ENCODE assay signal across 18 cellular contexts in genomic region chr19:29487432-29487831, GRCh38. TPM values are rescaled to one million over a fixed set of nuclear protein-coding genes. Genes with fewer than 3 reads are reported as not detected.
DNase-seq lines count a peak whose midpoint lies in the region; ATAC-seq and TF ChIP-seq lines count a peak whose summit lies in the region.
"Had no signal": no experiment of that assay in that cellular context is flagged by ENCODE, and none has a peak within 500 bp of the region (broad histone marks: within the 10 kb centered on the region; RNA-seq: fewer than 3 reads in every experiment).

No MANE protein-coding gene starts in this region.

- TF ChIP-seq EP300 in esophagus muscularis mucosa (IDR thresholded peaks at IDR 0.05), result no peak

- no peak overlapping the region for H3K4me3 ChIP-seq in esophagus muscularis mucosa
- no peak overlapping the region for H3K4me3 ChIP-seq in coronary artery

- no peak overlapping the region for H3K4me3 Mint-ChIP-seq in activated CD8-positive, alpha-beta T cell treated with anti-CD3 and anti-CD28 coated beads, Interleukin-2, amount 10 ng/mL, durations not matched to agents 7 days and 5 days
- no peak overlapping the region for H3K4me3 Mint-ChIP-seq in activated CD8-positive, alpha-beta T cell treated with anti-CD3 and anti-CD28 coated beads for 36 hours

- H3K36me3 Mint-ChIP-seq in activated CD8-positive, alpha-beta T cell treated with anti-CD3 and anti-CD28 coated beads, Interleukin-2, amount 10 ng/mL, durations not matched to agents 7 days and 5 days (ENCODE audit: low read depth), result no peaks in the 10 kb centered on the region
- H3K36me3 Mint-ChIP-seq in activated CD8-positive, alpha-beta T cell treated with anti-CD3 and anti-CD28 coated beads for 36 hours (ENCODE audit: low read depth), result no peaks in the 10 kb centered on the region

- TF ChIP-seq POLR2A in esophagus muscularis mucosa (IDR thresholded peaks at IDR 0.05; ENCODE audit: low read depth), result no peak

- H3K4me1 Mint-ChIP-seq in activated CD8-positive, alpha-beta T cell treated with anti-CD3 and anti-CD28 coated beads, Interleukin-2, amount 10 ng/mL, durations not matched to agents 7 days and 5 days (ENCODE audit: low read depth), result no peaks in the 10 kb centered on the region
- H3K4me1 Mint-ChIP-seq in activated CD8-positive, alpha-beta T cell treated with anti-CD3 and anti-CD28 coated beads for 36 hours (ENCODE audit: low read depth), result no peaks in the 10 kb centered on the region

- H3K36me3 ChIP-seq in esophagus muscularis mucosa, result no peaks in the 10 kb centered on the region

- DNase-seq in activated CD8-positive, alpha-beta T cell treated with anti-CD3 and anti-CD28 coated beads, Interleukin-2, amount 10 ng/mL, durations not matched to agents 7 days and 5 days, result peak; percentile 1
- DNase-seq in activated CD8-positive, alpha-beta T cell treated with anti-CD3 and anti-CD28 coated beads for 36 hours, result no peak
- DNase-seq in NAMALWA (ENCODE audit: low spot score) (peak; percentile 16), esophagus muscularis mucosa (ENCODE audit: extremely low spot score) (peak; percentile 84), MV-4-11 (lab: John Stamatoyannopoulos, UW) (no peak), coronary artery (ENCODE audit: low spot score) (no peak), NCI-H2081 treated with DMSO at 0.1 percent for 48 hours (lab: John Stamatoyannopoulos, UW) (no peak)
- peak; percentile 16 for DNase-seq in stimulated activated CD8-positive, alpha-beta memory T cell treated with anti-CD3 and anti-CD28 coated beads, Interleukin-4, amount 100 ng/mL, for 48 hours
- DNase-seq: Caco-2, GDM1, MM.1S, NCI-H1417 treated with DMSO at 0.1 percent for 48 hours, NCI-H2029, NCI-H2227 treated with DMSO at 0.1 percent for 48 hours, NCI-H526, PC-3, SK-N-SH had no signal

- WGBS in esophagus muscularis mucosa, result 67% methylated on average over 7 of the region's 7 CpGs

- no peak for TF ChIP-seq CTCF in activated CD8-positive, alpha-beta T cell treated with anti-CD3 and anti-CD28 coated beads for 36 hours (IDR thresholded peaks at IDR 0.05)
- TF ChIP-seq CTCF in esophagus muscularis mucosa (IDR thresholded peaks at IDR 0.05) (no peak), coronary artery (IDR thresholded peaks at IDR 0.05) (no peak)

- intact Hi-C loops in activated CD8-positive, alpha-beta T cell treated with anti-CD3 and anti-CD28 coated beads for 36 hours (cut with micrococcal nuclease), result no loop called here
- intact Hi-C loops in esophagus muscularis mucosa (cut with DNase I), result no loop called here

- H3K27ac ChIP-seq in esophagus muscularis mucosa (replicated peaks in 1 of 4) (no peak overlapping the region), coronary artery (no peak overlapping the region)

- no peak for ATAC-seq in activated CD8-positive, alpha-beta T cell treated with anti-CD3 and anti-CD28 coated beads, Interleukin-2, amount 10 ng/mL, durations not matched to agents 7 days and 5 days
- no peak for ATAC-seq in activated CD8-positive, alpha-beta T cell treated with anti-CD3 and anti-CD28 coated beads for 36 hours
- ATAC-seq: PC-3 had no signal

- H3K27me3 Mint-ChIP-seq in activated CD8-positive, alpha-beta T cell treated with anti-CD3 and anti-CD28 coated beads, Interleukin-2, amount 10 ng/mL, durations not matched to agents 7 days and 5 days (ENCODE audit: low read depth), result peaks cover 1% of the 10 kb centered on the region
- peaks cover 34% of the 10 kb centered on the region for H3K27me3 Mint-ChIP-seq in activated CD8-positive, alpha-beta T cell treated with anti-CD3 and anti-CD28 coated beads for 36 hours

- H3K4me1 ChIP-seq in esophagus muscularis mucosa, result peaks cover 0 to 7% (median under 1%) of the 10 kb centered on the region in 4 donors
- H3K4me1 ChIP-seq: Caco-2 had no signal

- POLR2A ChIA-PET in activated CD8-positive, alpha-beta T cell treated with anti-CD3 and anti-CD28 coated beads, Interleukin-2, amount 10 ng/mL, durations not matched to agents 7 days and 5 days (lab: Charles Lee), result no interaction called here
- POLR2A ChIA-PET in activated CD8-positive, alpha-beta T cell treated with anti-CD3 and anti-CD28 coated beads for 36 hours (lab: Charles Lee), result no interaction called here

- H3K27ac Mint-ChIP-seq in activated CD8-positive, alpha-beta T cell treated with anti-CD3 and anti-CD28 coated beads, Interleukin-2, amount 10 ng/mL, durations not matched to agents 7 days and 5 days, result no peak overlapping the region
- no peak overlapping the region for H3K27ac Mint-ChIP-seq in activated CD8-positive, alpha-beta T cell treated with anti-CD3 and anti-CD28 coated beads for 36 hours

- no peaks in the 10 kb centered on the region for H3K9me3 Mint-ChIP-seq in activated CD8-positive, alpha-beta T cell treated with anti-CD3 and anti-CD28 coated beads, Interleukin-2, amount 10 ng/mL, durations not matched to agents 7 days and 5 days (ENCODE audit: insufficient read depth)
- H3K9me3 Mint-ChIP-seq in activated CD8-positive, alpha-beta T cell treated with anti-CD3 and anti-CD28 coated beads for 36 hours, result no peaks in the 10 kb centered on the region

- H3K9me3 ChIP-seq in esophagus muscularis mucosa, result no peaks in the 10 kb centered on the region
- H3K9me3 ChIP-seq: Caco-2, SK-N-SH had no signal

- CTCF ChIA-PET in activated CD8-positive, alpha-beta T cell treated with anti-CD3 and anti-CD28 coated beads, Interleukin-2, amount 10 ng/mL, durations not matched to agents 7 days and 5 days (lab: Charles Lee), result no interaction called here
- CTCF ChIA-PET in activated CD8-positive, alpha-beta T cell treated with anti-CD3 and anti-CD28 coated beads for 36 hours (lab: Charles Lee), result no interaction called here

- peaks cover 0 to 52% (median 0%) of the 10 kb centered on the region in 4 donors for H3K27me3 ChIP-seq in esophagus muscularis mucosa

RNA-seq across cellular contexts. Expression of gene VSTM2B, which starts 38.4 kb away (rescaled TPM):
- total RNA-seq in activated CD8-positive, alpha-beta T cell treated with anti-CD3 and anti-CD28 coated beads, Interleukin-2, amount 10 ng/mL, durations not matched to agents 7 days and 5 days, result not detected
- total RNA-seq in activated CD8-positive, alpha-beta T cell treated with anti-CD3 and anti-CD28 coated beads for 36 hours, result not detected
- under 1 TPM in 2 of 4 donors, not detected in 2; 0.23 to 0.33 TPM for total RNA-seq in esophagus muscularis mucosa
- total RNA-seq: A172, Caco-2, PC-3 had no signal

Comparison
In these comparisons a context has a peak if more than half of its experiments do, and no peak if none do; other contexts are left out.
1. DNase-seq: peak in activated CD8-positive, alpha-beta T cell treated with anti-CD3 and anti-CD28 coated beads, Interleukin-2, amount 10 ng/mL, durations not matched to agents 7 days and 5 days (single experiment), NAMALWA (single experiment), esophagus muscularis mucosa (single experiment) and stimulated activated CD8-positive, alpha-beta memory T cell treated with anti-CD3 and anti-CD28 coated beads, Interleukin-4, amount 100 ng/mL, for 48 hours (single experiment); none in activated CD8-positive, alpha-beta T cell treated with anti-CD3 and anti-CD28 coated beads for 36 hours (single experiment), MV-4-11 (single experiment), coronary artery (single experiment) and NCI-H2081 treated with DMSO at 0.1 percent for 48 hours (single experiment).